19 cellular contexts compared by ENCODE assay signal in genomic region chr2:21710496-21710895, GRCh38.
"Had no signal": no experiment of that assay in that cellular context is flagged by ENCODE, and none has a peak within 500 bp of the region (broad histone marks: within the 10 kb centered on the region; RNA-seq: fewer than 3 reads in every experiment).

No MANE protein-coding gene starts in this region.

- H3K9me3 ChIP-seq: esophagus muscularis mucosa, gastrocnemius medialis, heart right ventricle, left lung, neutrophil, psoas muscle, stomach, thoracic aorta, transverse colon had no signal

- H3K36me3 ChIP-seq: esophagus muscularis mucosa, gastrocnemius medialis, heart right ventricle, left lung, neutrophil, stomach, thoracic aorta, transverse colon had no signal

- DNase-seq: effector memory CD8-positive, alpha-beta T cell; gastrocnemius medialis; islet precursor cell; left lung; mesendoderm; naive B cell; psoas muscle; retina; small intestine; stimulated activated CD4-positive, alpha-beta T cell treated with anti-CD3 and anti-CD28 coated beads, Interleukin-12 subunit alpha, Interleukin-12 subunit beta, amount 100 ng/mL, for 4 hours; stimulated activated naive CD4-positive, alpha-beta T cell; stomach; substantia nigra; transverse colon had no signal

- H3K4me1 ChIP-seq: esophagus muscularis mucosa, gastrocnemius medialis, left lung, psoas muscle, stomach, transverse colon had no signal

- ATAC-seq: effector memory CD8-positive, alpha-beta T cell; gastrocnemius medialis; left lung; psoas muscle had no signal

- H3K27me3 ChIP-seq: esophagus muscularis mucosa, gastrocnemius medialis, heart right ventricle, left lung, neutrophil, stomach, transverse colon had no signal

- H3K27ac ChIP-seq: epithelial cell of prostate, esophagus muscularis mucosa, gastrocnemius medialis, left lung, neutrophil, psoas muscle, stomach, thoracic aorta, transverse colon had no signal

- H3K4me3 ChIP-seq: esophagus muscularis mucosa, gastrocnemius medialis, heart right ventricle, left lung, psoas muscle, stomach, thoracic aorta, transverse colon had no signal
